Comparison of ENCODE assay signal across 8 cellular contexts in the genomic region with DNA sequence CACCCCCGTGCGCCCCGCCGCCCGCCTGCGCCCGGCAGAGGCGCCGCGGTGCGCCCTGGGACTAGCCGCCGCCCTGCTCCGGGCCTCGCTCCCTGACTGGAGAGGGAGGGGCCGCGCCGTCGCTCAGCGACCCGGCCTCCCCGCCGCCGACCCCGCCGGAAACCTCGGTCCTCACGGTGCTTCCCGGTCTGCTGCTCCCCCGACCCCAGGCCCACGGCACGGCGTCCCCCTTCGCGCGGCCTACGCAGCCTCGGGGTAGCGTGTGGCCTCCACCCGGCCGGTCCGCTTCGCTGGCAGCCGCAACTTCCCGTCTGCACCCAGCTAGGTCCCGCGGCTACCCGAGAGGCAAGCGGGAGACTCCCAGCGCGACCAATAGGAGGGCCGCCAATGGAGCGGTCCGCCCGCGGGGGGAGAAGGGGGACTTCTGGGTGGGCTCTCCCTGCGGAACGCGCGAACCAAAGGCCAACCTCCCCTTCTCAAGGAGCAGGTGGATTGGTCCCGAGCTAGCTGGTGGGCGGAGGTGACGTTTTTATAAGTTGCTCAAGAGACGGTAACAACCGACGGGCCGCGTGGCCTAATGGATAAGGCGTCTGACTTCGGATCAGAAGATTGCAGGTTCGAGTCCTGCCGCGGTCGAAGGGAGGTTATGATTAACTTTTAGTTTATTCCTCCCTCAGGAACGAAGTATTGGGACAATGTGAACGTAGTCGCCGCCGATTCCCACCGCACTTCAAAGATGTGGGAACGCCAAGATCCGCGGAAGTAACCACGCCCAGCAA. TPM values are rescaled to one million over a fixed set of nuclear protein-coding genes. Genes with fewer than 3 reads are reported as not detected.
DNase-seq lines count a peak whose midpoint lies in the region; ATAC-seq, FAIRE-seq and TF ChIP-seq lines count a peak whose summit lies in the region.

TSS of gene POLG (minus strand) at position 315 of the 779 bp plus-strand sequence. CDS start 1,070 bp downstream, outside the sequence.

- peak within 1 kb of the TSS; percentile 93 for H4K8ac ChIP-seq in H1 (ENCODE audit: extremely low read depth, insufficient read depth, low read length)

- peak within 1 kb of the TSS; percentile 94 for H3K4me3 ChIP-seq in NT2/D1 (ENCODE audit: insufficient read length, low read depth)
- H3K4me3 ChIP-seq in H1 (ENCODE audit: extremely low read depth in 1 of 4, insufficient read depth in 2 of 4, low read depth in 3 of 4, low read length in 4 of 4) = peak within 1 kb of the TSS; percentile 79 to 93 (median 86)

- no peaks in the 10 kb centered on the region for H3K9me3 Mint-ChIP-seq in activated CD8-positive, alpha-beta memory T cell treated with anti-CD3 and anti-CD28 coated beads, Interleukin-2, amount 10 ng/mL, durations not matched to agents 7 days and 5 days (ENCODE audit: low read depth)
- H3K9me3 Mint-ChIP-seq in memory B cell = peaks cover 2% of the 10 kb centered on the region

- no peak within 1 kb of the TSS for H2BK20ac ChIP-seq in H1 (ENCODE audit: low read length)

- no peak for TF ChIP-seq RAD21 in H1 (IDR thresholded peaks at IDR 0.05 in 1 of 2, conservative IDR thresholded peaks at IDR 0.05 in 1 of 2; ENCODE audit: low read depth in 2 of 2, low read length in 2 of 2)

- no peak within 1 kb of the TSS for H2AK5ac ChIP-seq in H1 (ENCODE audit: low read depth, low read length)

- H2BK15ac ChIP-seq in H1 (ENCODE audit: low read length) = peak within 1 kb of the TSS; percentile 40; the same call in 1 of the 2 replicates

- peaks cover 9% of the 10 kb centered on the region for H3K23me2 ChIP-seq in H1 (ENCODE audit: low read depth, low read length)

- peak within 1 kb of the TSS; percentile 86 for H3K18ac ChIP-seq in H1 (ENCODE audit: extremely low read depth, low read length)

- H3K27me3 ChIP-seq in NT2/D1 (ENCODE audit: insufficient read depth, insufficient read length) = peaks cover 12% of the 10 kb centered on the region
- H3K27me3 ChIP-seq in H1 (replicated peaks in 1 of 4; ENCODE audit: control insufficient read depth in 3 of 4, extremely low read depth in 1 of 4, insufficient read depth in 3 of 4, low read length in 3 of 4) = no peaks in the 10 kb centered on the region; a peak in 1 of 7 replicates

- peak within 1 kb of the TSS; percentile 14 for H4K91ac ChIP-seq in H1 (replicated peaks; ENCODE audit: insufficient read length, low read length)

- CTCF ChIA-PET in activated CD8-positive, alpha-beta memory T cell treated with anti-CD3 and anti-CD28 coated beads, Interleukin-2, amount 10 ng/mL, durations not matched to agents 7 days and 5 days (lab: Charles Lee) = interaction anchor here (1.0 to 12.2 kb wide), 4 partner anchors 20 to 128 kb away, joined by 3 to 120 read pairs (median 7); no protein-coding TSS in a partner anchor
- CTCF ChIA-PET in H1 (lab: Charles Lee; ENCODE audit: partially characterized antibody) = interaction anchor here (1.2 to 6.3 kb wide), 6 partner anchors 9 to 43 kb away, joined by 3 to 54 read pairs (median 12); no protein-coding TSS in a partner anchor

- H4K20me1 ChIP-seq in H1 (replicated peaks in 1 of 2; ENCODE audit: control insufficient read depth in 1 of 2, insufficient read depth in 2 of 2, low read length in 2 of 2) = peaks cover 3 to 16% of the 10 kb centered on the region in 2 experiments

- H3K9ac ChIP-seq in NT2/D1 (ENCODE audit: insufficient read length, low read depth) (peak within 1 kb of the TSS; percentile 96), H1 (replicated peaks in 1 of 4; ENCODE audit: extremely low read depth in 1 of 4, low read depth in 3 of 4, low read length in 3 of 4) (peak within 1 kb of the TSS; percentile 34 to 97 (median 89))

- H3K36me3 ChIP-seq in NT2/D1 (ENCODE audit: insufficient read depth, insufficient read length, low read length) (peaks cover 41% of the 10 kb centered on the region), H1 (ENCODE audit: control insufficient read depth in 2 of 4, insufficient read depth in 4 of 4, low read length in 3 of 4) (peaks cover 22 to 31% (median 28%) of the 10 kb centered on the region in 4 experiments)

- peak within 1 kb of the TSS; percentile 19; the same call in 1 of the 2 replicates for H2BK12ac ChIP-seq in H1 (ENCODE audit: low read depth, low read length)

- peaks cover 8% of the 10 kb centered on the region for H3K79me1 ChIP-seq in H1 (ENCODE audit: low read depth, low read length)

- H3K4me2 ChIP-seq in H1 (ENCODE audit: insufficient read depth in 1 of 2, low read depth in 2 of 2, low read length in 2 of 2) = peak within 1 kb of the TSS; percentile 75 to 95

- POLR2A ChIA-PET in H1 (lab: Charles Lee; ENCODE audit: partially characterized antibody) = interaction anchor here (1.0 to 20.0 kb wide), 5 partner anchors 12 to 81 kb away, joined by 3 to 250 read pairs (median 5); no protein-coding TSS in a partner anchor

- peak within 1 kb of the TSS; percentile 93 for H2AFZ ChIP-seq in H1 (ENCODE audit: low read length)

- TF ChIP-seq CTCF in H1 (IDR thresholded peaks at IDR 0.05; ENCODE audit: control extremely low read depth in 1 of 3, insufficient read depth in 1 of 3, low read depth in 1 of 3, low read length in 3 of 3) = no peak

- H3K27me3 Mint-ChIP-seq in activated CD8-positive, alpha-beta memory T cell treated with anti-CD3 and anti-CD28 coated beads, Interleukin-2, amount 10 ng/mL, durations not matched to agents 7 days and 5 days = peaks cover 10% of the 10 kb centered on the region
- no peaks in the 10 kb centered on the region for H3K27me3 Mint-ChIP-seq in memory B cell

- peak in 1 of 2 experiments; percentile 94; a peak in 2 of 3 replicates for TF ChIP-seq POLR2A in H1 (IDR thresholded peaks at IDR 0.05; ENCODE audit: control extremely low read depth in 1 of 2, low read depth in 2 of 2, low read length in 2 of 2)

- peak within 1 kb of the TSS; percentile 74 for H3K56ac ChIP-seq in H1 (replicated peaks; ENCODE audit: insufficient read length, low read depth, low read length)

- H3K36me3 Mint-ChIP-seq in activated CD8-positive, alpha-beta memory T cell treated with anti-CD3 and anti-CD28 coated beads, Interleukin-2, amount 10 ng/mL, durations not matched to agents 7 days and 5 days = peaks cover 39% of the 10 kb centered on the region
- H3K36me3 Mint-ChIP-seq in memory B cell = peaks cover 13% of the 10 kb centered on the region

- peak within 1 kb of the TSS; percentile 83 for H3K4me3 Mint-ChIP-seq in activated CD8-positive, alpha-beta memory T cell treated with anti-CD3 and anti-CD28 coated beads, Interleukin-2, amount 10 ng/mL, durations not matched to agents 7 days and 5 days
- H3K4me3 Mint-ChIP-seq in memory B cell = peak within 1 kb of the TSS; percentile 89

- DNase-seq in COR-L47 (lab: John Stamatoyannopoulos, UW) (peak; percentile 99), HUDEP-2 (lab: John Stamatoyannopoulos, UW; ENCODE audit: unreplicated experiment in 76 of 76) (peak; percentile 75 to 100 (median 97)), NT2/D1 (ENCODE audit: low read depth, low spot score) (peak; percentile 98), H1 (ENCODE audit: low read depth in 1 of 2, low spot score in 2 of 2) (peak; percentile 98 to 99), memory B cell (ENCODE audit: low spot score in 2 of 2) (peak; percentile 100)
- peak; percentile 99 for DNase-seq in activated CD8-positive, alpha-beta memory T cell treated with anti-CD3 and anti-CD28 coated beads, Interleukin-2, amount 10 ng/mL, durations not matched to agents 7 days and 5 days
- peak; percentile 92 for DNase-seq in stimulated activated CD8-positive, alpha-beta memory T cell treated with anti-CD3 and anti-CD28 coated beads, Interleukin-12 subunit alpha, Interleukin-12 subunit beta, amount 100 ng/mL, for 24 hours (ENCODE audit: extremely low read depth)

- peak within 1 kb of the TSS; percentile 87 for H3K27ac Mint-ChIP-seq in activated CD8-positive, alpha-beta memory T cell treated with anti-CD3 and anti-CD28 coated beads, Interleukin-2, amount 10 ng/mL, durations not matched to agents 7 days and 5 days
- peak within 1 kb of the TSS; percentile 100 for H3K27ac Mint-ChIP-seq in memory B cell

- 1% methylated on average over 40 of the region's 84 CpGs; no CpG with 5 or more reads in 1 of the 2 experiments for WGBS in H1 (ENCODE audit: extremely low coverage in 1 of 2, insufficient coverage in 1 of 2, insufficient read length in 1 of 2, insufficient replicate concordance in 2 of 2, low coverage in 1 of 2, low lambda C conversion rate in 2 of 2, missing lambda C conversion rate in 1 of 2), 2 experiments

- no peak within 1 kb of the TSS for H3K14ac ChIP-seq in H1 (ENCODE audit: insufficient read length)

- H3K9me3 ChIP-seq in NT2/D1 (ENCODE audit: insufficient read depth, low read length) (no peaks in the 10 kb centered on the region), H1 (ENCODE audit: insufficient read depth in 2 of 2, low read depth in 1 of 2, low read length in 1 of 2) (no peaks in the 10 kb centered on the region)

- no peak within 1 kb of the TSS for H2BK120ac ChIP-seq in H1 (replicated peaks; ENCODE audit: low read depth, low read length)

- H3K4ac ChIP-seq in H1 (replicated peaks; ENCODE audit: insufficient read length, low read depth, low read length) = no peak within 1 kb of the TSS

- H3K79me2 ChIP-seq in H1 (ENCODE audit: control insufficient read depth in 1 of 2, insufficient read depth in 2 of 2, low read length in 2 of 2) = peaks cover 0 to 21% of the 10 kb centered on the region in 2 experiments; a peak in 2 of 4 replicates

- peak within 1 kb of the TSS; percentile 85; the same call in 1 of the 2 replicates for H2BK5ac ChIP-seq in H1 (ENCODE audit: low read depth, low read length)

- peaks cover 49% of the 10 kb centered on the region for H3K4me1 Mint-ChIP-seq in activated CD8-positive, alpha-beta memory T cell treated with anti-CD3 and anti-CD28 coated beads, Interleukin-2, amount 10 ng/mL, durations not matched to agents 7 days and 5 days
- H3K4me1 Mint-ChIP-seq in memory B cell = peaks cover 29% of the 10 kb centered on the region

- H4K5ac ChIP-seq in H1 (ENCODE audit: insufficient read length, low read depth, low read length) = peak within 1 kb of the TSS; percentile 79

- ATAC-seq in GM21381 (IDR thresholded peaks at IDR 0.05; ENCODE audit: unreplicated experiment) = peak; percentile 87
- peak; percentile 93 for ATAC-seq in activated CD8-positive, alpha-beta memory T cell treated with anti-CD3 and anti-CD28 coated beads, Interleukin-2, amount 10 ng/mL, durations not matched to agents 7 days and 5 days
- ATAC-seq in memory B cell (ENCODE audit: low read depth) = peak; percentile 86

- H3K23ac ChIP-seq in H1 (ENCODE audit: insufficient read length) = no peak within 1 kb of the TSS

- peak; percentile 55 for FAIRE-seq in H1 (lab: Jason Lieb, UNC)

- peak within 1 kb of the TSS; percentile 85 for H3K27ac ChIP-seq in H1 (ENCODE audit: low read depth, low read length)

- peak in 1 of 2 experiments; percentile 100; a peak in 2 of 3 replicates for TF ChIP-seq EP300 in H1 (IDR thresholded peaks at IDR 0.05; ENCODE audit: borderline replicate concordance in 1 of 2, low read depth in 2 of 2, low read length in 2 of 2)

- H3K4me1 ChIP-seq in NT2/D1 (ENCODE audit: insufficient read depth, insufficient read length) (peaks cover 2% of the 10 kb centered on the region), H1 (replicated peaks in 1 of 4; ENCODE audit: control insufficient read depth in 3 of 4, insufficient read depth in 4 of 4, low read length in 3 of 4) (peaks cover 0 to 16% (median 3%) of the 10 kb centered on the region in 4 experiments; a peak in 4 of 7 replicates)

RNA-seq across cellular contexts. Expression of gene POLG, which starts in this region (rescaled TPM):
- total RNA-seq in activated CD8-positive, alpha-beta memory T cell treated with anti-CD3 and anti-CD28 coated beads, Interleukin-2, amount 10 ng/mL, durations not matched to agents 7 days and 5 days = 100 to 1,000 TPM; 117 to 119 TPM
- 52.3 and 53.4 TPM in 2 replicates for total RNA-seq in H1 (2021; fragmentation: NEBNext Ultra II Directional; extraction: Animal tissue kit (Norgen Biotek cat#: 25700))
- polyA plus RNA-seq in H1 (2011; rRNA removed) = 14.8 and 27.1 TPM in 2 replicates
- polyA plus RNA-seq in H1 (2011; cell fraction: cytosol; rRNA removed) = 38.0 TPM
- polyA plus RNA-seq in H1 (2011; cell fraction: nucleus; rRNA removed) = 124 TPM
- 40.8 to 48.7 TPM (median 46.6 TPM) in 4 replicates for polyA plus RNA-seq in H1 (2012, experiment 1 of 2)
- 34.4 TPM for polyA plus RNA-seq in H1 (2012, experiment 2 of 2)
- 24.0 TPM for polyA plus RNA-seq in H1 (2013, experiment 1 of 2)
- 21.0 TPM for polyA plus RNA-seq in H1 (2013, experiment 2 of 2)
- 23.1 and 50.9 TPM in 2 replicates for polyA minus RNA-seq in H1 (2011; rRNA and poly(A)+ RNA removed)
- polyA minus RNA-seq in H1 (2011; cell fraction: cytosol; rRNA and poly(A)+ RNA removed) = 41.5 TPM
- polyA minus RNA-seq in H1 (2011; cell fraction: nucleus; rRNA and poly(A)+ RNA removed) = 106 TPM

Comparison
In these comparisons a context has a peak if more than half of its experiments do, and no peak if none do; other contexts are left out.
1. Peak in every context shown above with its lines: DNase-seq, ATAC-seq, H3K4me3 ChIP-seq and H3K27ac ChIP-seq.